ENCODE assay signal across 27 cellular contexts in genomic region chr14:20167091-20167490, GRCh38. TPM values are rescaled to one million over a fixed set of nuclear protein-coding genes. Genes with fewer than 3 reads are reported as not detected.
"Had no signal": no experiment of that assay in that cellular context is flagged by ENCODE, and none has a peak within 500 bp of the region (broad histone marks: within the 10 kb centered on the region; RNA-seq: fewer than 3 reads in every experiment).

No MANE protein-coding gene starts in this region.

- H3K4me3 ChIP-seq: colonic mucosa, coronary artery, dorsolateral prefrontal cortex, esophagus muscularis mucosa, esophagus squamous epithelium, gastrocnemius medialis, gastroesophageal sphincter, heart left ventricle, heart right ventricle had no signal

- DNase-seq: colonic mucosa; cortex of kidney; dermis blood vessel endothelial cell; dorsolateral prefrontal cortex; effector CD4-positive, alpha-beta T cell; effector CD8-positive, alpha-beta T cell; effector memory CD4-positive, alpha-beta T cell; effector memory CD8-positive, alpha-beta T cell; endodermal cell; erythroblast; esophagus squamous epithelium; foreskin fibroblast; foreskin keratinocyte; foreskin melanocyte; gastrocnemius medialis; glutamatergic neuron; head of caudate nucleus; heart left ventricle; heart right ventricle had no signal

- FAIRE-seq: colon, endometrium, endothelial cell of umbilical vein had no signal

RNA-seq across cellular contexts. Expression of gene OR11G2, which starts 23.6 kb away (rescaled TPM):
- polyA plus RNA-seq: endothelial cell of umbilical vein, esophagus, fibroblast of lung, foreskin keratinocyte, heart left ventricle, heart right ventricle had no signal

RNA-seq across cellular contexts. Expression of gene OR4N5, which starts 28.5 kb away (rescaled TPM):
- polyA plus RNA-seq: endothelial cell of umbilical vein, esophagus, fibroblast of lung, foreskin keratinocyte, heart left ventricle, heart right ventricle had no signal

RNA-seq across cellular contexts. Expression of gene OR11H6, which starts 56.4 kb away (rescaled TPM):
- polyA plus RNA-seq: endothelial cell of umbilical vein, esophagus, fibroblast of lung, foreskin keratinocyte, heart left ventricle, heart right ventricle had no signal

RNA-seq across cellular contexts. Expression of gene OR4K17, which starts 56.6 kb away (rescaled TPM):
- polyA plus RNA-seq: endothelial cell of umbilical vein, esophagus, fibroblast of lung, foreskin keratinocyte, heart left ventricle, heart right ventricle had no signal
